17 cellular contexts compared by ENCODE assay signal in the genomic region with DNA sequence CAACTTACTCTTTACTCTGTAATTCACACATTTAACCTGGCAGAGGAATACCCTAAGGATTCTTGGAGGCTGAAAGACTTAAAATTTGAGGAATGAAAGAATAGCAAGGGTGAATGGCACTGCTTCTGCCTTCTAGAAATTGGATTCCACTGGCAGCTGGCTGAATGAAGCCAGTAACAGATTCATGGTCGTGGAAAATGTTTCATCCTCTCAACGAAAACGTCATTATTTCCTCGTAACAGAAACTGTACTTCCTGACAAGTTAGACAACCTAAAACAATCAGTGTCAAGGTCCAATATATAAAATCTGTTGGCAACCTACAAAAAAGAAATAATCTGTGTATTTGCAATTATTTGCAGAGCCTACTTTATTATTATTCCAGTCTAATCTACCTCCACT. TPM values are rescaled to one million over a fixed set of nuclear protein-coding genes. Genes with fewer than 3 reads are reported as not detected.
"Had no signal": no experiment of that assay in that cellular context is flagged by ENCODE, and none has a peak within 500 bp of the region (broad histone marks: within the 10 kb centered on the region; RNA-seq: fewer than 3 reads in every experiment).

No MANE protein-coding gene starts in this region.

- H3K9me3 ChIP-seq: heart right ventricle had no signal

- H3K36me3 ChIP-seq: heart right ventricle had no signal

- H3K27ac ChIP-seq: dorsolateral prefrontal cortex had no signal

- H3K36me3 Mint-ChIP-seq: activated naive CD8-positive, alpha-beta T cell; naive thymus-derived CD8-positive, alpha-beta T cell had no signal

- H3K4me3 ChIP-seq: dorsolateral prefrontal cortex, heart right ventricle had no signal

- H3K4me1 Mint-ChIP-seq: naive thymus-derived CD8-positive, alpha-beta T cell; stimulated activated naive CD8-positive, alpha-beta T cell treated with anti-CD3 and anti-CD28 coated beads, Interleukin-15, amount 100 ng/mL, for 72 hours had no signal

- ATAC-seq: activated T-cell treated with anti-CD3 and anti-CD28 coated beads, Interleukin-2, amount 50 U/mL, for 4 hours; esophagus mucosa; heart right ventricle; naive thymus-derived CD8-positive, alpha-beta T cell; stimulated activated naive CD8-positive, alpha-beta T cell treated with anti-CD3 and anti-CD28 coated beads, Interleukin-15, amount 100 ng/mL, for 72 hours had no signal

- DNase-seq: activated CD4-positive, alpha-beta T cell treated with anti-CD3 and anti-CD28 coated beads for 1 hour; activated CD4-positive, alpha-beta T cell treated with anti-CD3 and anti-CD28 coated beads, Interleukin-2, amount 50 U/mL, for 48 hours; activated effector memory CD4-positive, alpha-beta T cell treated with anti-CD3 and anti-CD28 coated beads, Interleukin-2, amount 50 U/mL, for 16 hours; activated T-cell treated with anti-CD3 and anti-CD28 coated beads, Interleukin-2, amount 50 U/mL, for 4 hours; anterior cingulate cortex; dorsolateral prefrontal cortex; heart right ventricle; islet precursor cell; naive thymus-derived CD8-positive, alpha-beta T cell; stimulated activated CD4-positive, alpha-beta T cell treated with anti-CD3 and anti-CD28 coated beads, Interleukin-15, amount 100 ng/mL, for 24 hours; stimulated activated CD4-positive, alpha-beta T cell treated with anti-CD3 and anti-CD28 coated beads, Interleukin-4, amount 100 ng/mL, for 4 hours; stimulated activated naive CD8-positive, alpha-beta T cell treated with anti-CD3 and anti-CD28 coated beads, Interleukin-15, amount 100 ng/mL, for 72 hours; SW 1271 had no signal

- H3K27ac Mint-ChIP-seq: activated naive CD8-positive, alpha-beta T cell; naive thymus-derived CD8-positive, alpha-beta T cell; progenitor cell of endocrine pancreas; stimulated activated naive CD8-positive, alpha-beta T cell treated with anti-CD3 and anti-CD28 coated beads, Interleukin-15, amount 100 ng/mL, for 72 hours; T-helper 2 cell treated with Interferon-gamma antibody and Interleukin-4, amounts not matched to agents 5 μg/mL and 100 μg/mL, for 36 hours had no signal

- H3K4me3 Mint-ChIP-seq: activated naive CD8-positive, alpha-beta T cell; activated T-cell treated with anti-CD3 and anti-CD28 coated beads, Interleukin-2, amount 50 U/mL, for 4 hours; naive thymus-derived CD8-positive, alpha-beta T cell; stimulated activated naive CD8-positive, alpha-beta T cell treated with anti-CD3 and anti-CD28 coated beads, Interleukin-15, amount 100 ng/mL, for 72 hours; T-helper 2 cell treated with Interferon-gamma antibody and Interleukin-4, amounts not matched to agents 5 μg/mL and 100 μg/mL, for 36 hours had no signal

RNA-seq across cellular contexts. Expression of gene BNC2, which starts 39.7 kb away (rescaled TPM):
- total RNA-seq: naive thymus-derived CD8-positive, alpha-beta T cell had no signal
